Comparison of ENCODE assay signal across 8 cellular contexts in the genomic region with DNA sequence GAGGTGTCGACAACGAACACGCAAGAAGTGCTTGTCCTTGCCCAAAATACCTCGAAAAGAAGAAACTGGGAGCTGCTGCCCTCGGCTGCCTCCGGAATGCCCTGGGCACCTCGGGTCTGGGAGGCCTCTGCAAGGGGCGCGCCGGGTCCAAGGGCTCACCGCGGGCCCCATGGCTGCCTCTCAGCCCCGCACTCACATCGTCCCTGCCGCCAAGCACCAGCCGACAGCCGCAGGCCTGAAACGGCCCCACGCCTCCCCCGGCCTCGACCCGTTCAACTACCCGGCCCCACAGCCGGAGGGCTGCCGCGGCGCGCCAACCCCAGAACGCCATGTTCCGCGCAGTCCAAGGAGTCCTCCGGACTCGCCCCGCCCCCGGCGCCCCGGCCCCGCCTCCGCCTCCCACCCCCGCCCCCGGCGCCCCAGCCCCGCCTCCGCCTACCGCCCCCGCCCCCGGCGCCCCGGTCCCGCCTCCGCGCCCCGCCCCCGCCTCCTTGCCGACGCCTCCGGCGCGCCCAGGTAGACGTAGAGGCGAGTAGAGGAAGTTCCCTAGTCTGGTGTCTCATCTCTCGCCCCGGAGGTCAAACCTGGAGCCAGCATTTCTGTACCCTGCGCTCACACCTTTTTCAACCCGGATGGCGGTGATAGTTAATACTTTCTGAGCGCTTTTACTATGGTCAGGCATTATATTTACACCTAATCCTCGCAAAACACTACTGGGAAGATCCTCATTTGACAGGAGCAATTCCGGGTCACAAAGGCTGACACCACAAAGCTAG. TPM values are rescaled to one million over a fixed set of nuclear protein-coding genes. Genes with fewer than 3 reads are reported as not detected.
A peak's percentile ranks its signal among the peaks of the same experiment; 100 is the strongest.
DNase-seq lines count a peak whose midpoint lies in the region; ATAC-seq and TF ChIP-seq lines count a peak whose summit lies in the region.

A gene (minus strand): TSS at position 345 of the 776 bp plus-strand sequence. CDS start 14 bp downstream, at position 331.

- peak within 1 kb of the TSS; percentile 100 for H3K27ac Mint-ChIP-seq in activated T-cell treated with anti-CD3 and anti-CD28 coated beads, Interleukin-2, amount 50 U/mL, for 24 hours

- peaks cover 47% of the 10 kb centered on the region for H3K36me3 Mint-ChIP-seq in activated T-cell treated with anti-CD3 and anti-CD28 coated beads, Interleukin-2, amount 50 U/mL, for 24 hours (ENCODE audit: low read depth)

- peak within 1 kb of the TSS; percentile 93 for H3K27ac ChIP-seq in muscle layer of colon (ENCODE audit: low read depth, low read length)

- peaks cover 11% of the 10 kb centered on the region for H3K4me1 ChIP-seq in muscle layer of colon (ENCODE audit: insufficient read depth, low read length)

- H3K27me3 Mint-ChIP-seq in activated T-cell treated with anti-CD3 and anti-CD28 coated beads, Interleukin-2, amount 50 U/mL, for 24 hours = no peaks in the 10 kb centered on the region

- H3K27me3 ChIP-seq in muscle layer of colon (ENCODE audit: control insufficient read depth in 1 of 2, insufficient read depth in 2 of 2, low read length in 2 of 2) = no peaks in the 10 kb centered on the region

- DNase-seq in DMS114 treated with DMSO at 0.1 percent for 48 hours (lab: John Stamatoyannopoulos, UW; ENCODE audit: unreplicated experiment) (peak; percentile 43), HuH-7 (ENCODE audit: low spot score) (peak; percentile 90)
- peak; percentile 80 for DNase-seq in activated T-cell treated with anti-CD3 and anti-CD28 coated beads, Interleukin-2, amount 50 U/mL, for 24 hours
- peak; percentile 56 for DNase-seq in stimulated activated CD8-positive, alpha-beta memory T cell treated with anti-CD3 and anti-CD28 coated beads, Interleukin-7, amount 100 ng/mL, for 24 hours (ENCODE audit: low read depth)

- H3K4me3 ChIP-seq in muscle layer of colon (ENCODE audit: low read depth in 1 of 2, low read length in 2 of 2) = peak within 1 kb of the TSS; percentile 82 to 90

- H3K36me3 ChIP-seq in muscle layer of colon (ENCODE audit: insufficient read depth, low read length) = peaks cover 10% of the 10 kb centered on the region

- no peaks in the 10 kb centered on the region for H3K9me3 Mint-ChIP-seq in activated T-cell treated with anti-CD3 and anti-CD28 coated beads, Interleukin-2, amount 50 U/mL, for 24 hours

- peak within 1 kb of the TSS; percentile 99 for H3K4me3 Mint-ChIP-seq in activated T-cell treated with anti-CD3 and anti-CD28 coated beads, Interleukin-2, amount 50 U/mL, for 24 hours

- peak within 1 kb of the TSS; percentile 88 for H3K9ac ChIP-seq in muscle layer of colon (ENCODE audit: low read length)

- H3K9me3 ChIP-seq in muscle layer of colon (ENCODE audit: low read length) = no peaks in the 10 kb centered on the region

- ATAC-seq in GM21515 (IDR thresholded peaks at IDR 0.05; ENCODE audit: unreplicated experiment) (peak; percentile 67), esophagus mucosa (peak; percentile 95)

- H3K4me1 Mint-ChIP-seq in activated T-cell treated with anti-CD3 and anti-CD28 coated beads, Interleukin-2, amount 50 U/mL, for 24 hours (ENCODE audit: low read depth) = peaks cover 39% of the 10 kb centered on the region

TF ChIP-seq in PFSK-1, 5 proteins besides CTCF, POLR2A, EP300 and RAD21:
- 0 out of 2 replicates have a peak, but pooled peaks have one; percentile 25 for TF ChIP-seq SIN3A (IDR thresholded peaks at IDR 0.05; ENCODE audit: borderline replicate concordance, insufficient read depth, low read length)
- peak; percentile 58; the same call in 1 of the 2 replicates for TF ChIP-seq POLR2AphosphoS5 (IDR thresholded peaks at IDR 0.05; ENCODE audit: low read depth, low read length)
- TF ChIP-seq TAF1 (IDR thresholded peaks at IDR 0.05; ENCODE audit: borderline replicate concordance, insufficient read depth, low read length) = peak; percentile 91; the same call in 1 of the 2 replicates
- TF ChIP-seq, protein P1, sequence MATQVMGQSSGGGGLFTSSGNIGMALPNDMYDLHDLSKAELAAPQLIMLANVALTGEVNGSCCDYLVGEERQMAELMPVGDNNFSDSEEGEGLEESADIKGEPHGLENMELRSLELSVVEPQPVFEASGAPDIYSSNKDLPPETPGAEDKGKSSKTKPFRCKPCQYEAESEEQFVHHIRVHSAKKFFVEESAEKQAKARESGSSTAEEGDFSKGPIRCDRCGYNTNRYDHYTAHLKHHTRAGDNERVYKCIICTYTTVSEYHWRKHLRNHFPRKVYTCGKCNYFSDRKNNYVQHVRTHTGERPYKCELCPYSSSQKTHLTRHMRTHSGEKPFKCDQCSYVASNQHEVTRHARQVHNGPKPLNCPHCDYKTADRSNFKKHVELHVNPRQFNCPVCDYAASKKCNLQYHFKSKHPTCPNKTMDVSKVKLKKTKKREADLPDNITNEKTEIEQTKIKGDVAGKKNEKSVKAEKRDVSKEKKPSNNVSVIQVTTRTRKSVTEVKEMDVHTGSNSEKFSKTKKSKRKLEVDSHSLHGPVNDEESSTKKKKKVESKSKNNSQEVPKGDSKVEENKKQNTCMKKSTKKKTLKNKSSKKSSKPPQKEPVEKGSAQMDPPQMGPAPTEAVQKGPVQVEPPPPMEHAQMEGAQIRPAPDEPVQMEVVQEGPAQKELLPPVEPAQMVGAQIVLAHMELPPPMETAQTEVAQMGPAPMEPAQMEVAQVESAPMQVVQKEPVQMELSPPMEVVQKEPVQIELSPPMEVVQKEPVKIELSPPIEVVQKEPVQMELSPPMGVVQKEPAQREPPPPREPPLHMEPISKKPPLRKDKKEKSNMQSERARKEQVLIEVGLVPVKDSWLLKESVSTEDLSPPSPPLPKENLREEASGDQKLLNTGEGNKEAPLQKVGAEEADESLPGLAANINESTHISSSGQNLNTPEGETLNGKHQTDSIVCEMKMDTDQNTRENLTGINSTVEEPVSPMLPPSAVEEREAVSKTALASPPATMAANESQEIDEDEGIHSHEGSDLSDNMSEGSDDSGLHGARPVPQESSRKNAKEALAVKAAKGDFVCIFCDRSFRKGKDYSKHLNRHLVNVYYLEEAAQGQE (IDR thresholded peaks at IDR 0.05; ENCODE audit: insufficient read depth in 1 of 2, low read depth in 2 of 2, low read length in 2 of 2) = peak in 1 of 2 experiments; percentile 50; a peak in 1 of 4 replicates
- peak; percentile 78 for TF ChIP-seq FOXP2 (optimal IDR thresholded peaks at IDR 0.05; ENCODE audit: borderline replicate concordance, extremely low read depth, extremely low read length, insufficient read depth)

RNA-seq across cellular contexts. Expression of the gene that starts here (rescaled TPM):
- polyA plus RNA-seq in PFSK-1 (2012; ENCODE audit: insufficient read length, low read depth) = 33.8 TPM
- total RNA-seq in esophagus mucosa = 6.2 TPM

Comparison
In these comparisons a context has a peak if more than half of its experiments do, and no peak if none do; other contexts are left out.
1. Peak in every context shown above with its lines: DNase-seq, ATAC-seq, H3K4me3 ChIP-seq and H3K27ac ChIP-seq.